1 cellular context compared by ENCODE assay signal in the genomic region with DNA sequence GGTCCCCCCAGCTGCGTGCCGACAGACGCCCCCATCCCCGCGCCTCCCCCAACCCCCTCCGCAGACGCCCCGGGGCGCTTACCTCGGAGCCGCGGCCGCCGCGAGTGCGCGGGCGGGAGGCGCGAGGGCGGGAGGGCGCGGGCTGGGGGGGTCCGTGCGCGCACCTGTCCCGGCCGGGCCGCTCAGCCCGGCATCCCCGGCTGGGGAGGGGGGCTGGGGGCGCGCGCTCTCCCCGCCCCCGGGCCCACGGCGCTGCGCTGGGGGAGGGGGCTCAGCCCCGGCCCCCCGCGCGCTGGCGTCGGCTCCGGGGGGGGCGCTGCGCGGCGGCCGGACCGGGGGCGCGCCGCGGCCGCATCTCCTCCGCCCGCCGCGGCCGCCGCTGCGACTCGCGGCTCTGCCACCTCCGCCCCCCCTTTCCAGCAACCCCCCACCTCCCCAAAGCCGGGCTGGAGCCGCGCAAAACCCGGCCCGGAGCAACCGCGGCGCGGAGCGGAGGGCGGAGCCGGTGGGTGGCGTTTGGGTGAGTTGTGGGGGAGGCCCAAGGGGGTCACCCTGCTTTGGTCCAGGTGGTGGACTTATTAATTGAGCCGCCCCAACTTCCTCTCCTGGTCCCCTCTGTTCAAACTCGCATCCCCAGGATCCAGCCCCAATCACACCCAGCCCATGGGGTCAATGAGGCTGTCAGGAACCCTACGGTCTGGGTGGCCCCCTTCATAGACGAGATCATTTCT.
TF ChIP-seq lines count a peak whose summit lies in the region.

No MANE protein-coding gene starts in this region.

TF ChIP-seq in K562, 482 proteins besides CTCF, POLR2A, EP300 and RAD21 (continues in another document):
- TF ChIP-seq, protein P1, sequence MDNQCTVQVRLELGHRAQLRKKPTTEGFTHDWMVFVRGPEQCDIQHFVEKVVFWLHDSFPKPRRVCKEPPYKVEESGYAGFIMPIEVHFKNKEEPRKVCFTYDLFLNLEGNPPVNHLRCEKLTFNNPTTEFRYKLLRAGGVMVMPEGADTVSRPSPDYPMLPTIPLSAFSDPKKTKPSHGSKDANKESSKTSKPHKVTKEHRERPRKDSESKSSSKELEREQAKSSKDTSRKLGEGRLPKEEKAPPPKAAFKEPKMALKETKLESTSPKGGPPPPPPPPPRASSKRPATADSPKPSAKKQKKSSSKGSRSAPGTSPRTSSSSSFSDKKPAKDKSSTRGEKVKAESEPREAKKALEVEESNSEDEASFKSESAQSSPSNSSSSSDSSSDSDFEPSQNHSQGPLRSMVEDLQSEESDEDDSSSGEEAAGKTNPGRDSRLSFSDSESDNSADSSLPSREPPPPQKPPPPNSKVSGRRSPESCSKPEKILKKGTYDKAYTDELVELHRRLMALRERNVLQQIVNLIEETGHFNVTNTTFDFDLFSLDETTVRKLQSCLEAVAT (IDR thresholded peaks at IDR 0.05): no peak
- TF ChIP-seq, protein P2, sequence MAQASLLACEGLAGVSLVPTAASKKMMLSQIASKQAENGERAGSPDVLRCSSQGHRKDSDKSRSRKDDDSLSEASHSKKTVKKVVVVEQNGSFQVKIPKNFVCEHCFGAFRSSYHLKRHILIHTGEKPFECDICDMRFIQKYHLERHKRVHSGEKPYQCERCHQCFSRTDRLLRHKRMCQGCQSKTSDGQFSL (CRISPR knock-in tag; IDR thresholded peaks at IDR 0.05): peak; percentile 75
- TF ChIP-seq, protein P2 (tag; IDR thresholded peaks at IDR 0.05): peak in 1 of 2 experiments; percentile 83; a peak in 2 of 4 replicates
- TF ChIP-seq YY1 (IDR thresholded peaks at IDR 0.05; ENCODE audit: borderline replicate concordance in 1 of 3, control insufficient read depth in 1 of 3, extremely low read depth in 1 of 3, insufficient read depth in 3 of 3, insufficient read length in 1 of 3, insufficient replicate concordance in 2 of 3, low read depth in 1 of 3, low read length in 2 of 3) (peak in 1 of 3 experiments; percentile 25), RCOR1 (IDR thresholded peaks at IDR 0.05; ENCODE audit: borderline replicate concordance in 1 of 2, low read depth in 2 of 2, low read length in 2 of 2) (0 out of 4 replicates have a peak, but pooled peaks of 1 of the 2 experiments have one; percentile 10), PTBP1 (IDR thresholded peaks at IDR 0.05; ENCODE audit: low read depth, low read length) (no peak), ZBTB7A (IDR thresholded peaks at IDR 0.05; ENCODE audit: borderline replicate concordance, control insufficient read depth, low read depth, low read length) (peak; percentile 80), TOE1 (IDR thresholded peaks at IDR 0.05; ENCODE audit: borderline replicate concordance) (peak; percentile 66; the same call in 1 of the 2 replicates), TOE1 (CRISPR knock-in tag; IDR thresholded peaks at IDR 0.05; ENCODE audit: borderline replicate concordance, low read depth) (no peak), RBM17 (IDR thresholded peaks at IDR 0.05; ENCODE audit: borderline replicate concordance, low read depth, low read length) (no peak), GABPA (tag; conservative IDR thresholded peaks at IDR 0.05; ENCODE audit: low read depth) (no peak), BCOR (IDR thresholded peaks at IDR 0.05) (peak; percentile 38; the same call in 1 of the 2 replicates), SMAD3 (CRISPR knock-in tag; conservative IDR thresholded peaks at IDR 0.05) (no peak), CBX3 (IDR thresholded peaks at IDR 0.05; ENCODE audit: borderline replicate concordance in 1 of 2, low read length in 2 of 2) (0 out of 3 replicates have a peak, but pooled peaks of 1 of the 2 experiments have one; percentile 39), MCM2 (IDR thresholded peaks at IDR 0.05; ENCODE audit: low read depth) (no peak), XRCC5 (IDR thresholded peaks at IDR 0.05; ENCODE audit: low read depth, low read length) (peak; percentile 59; the same call in 1 of the 2 replicates), ZNF143 (CRISPR knock-in tag; IDR thresholded peaks at IDR 0.05) (no peak), KLF13 (tag; IDR thresholded peaks at IDR 0.05; ENCODE audit: borderline replicate concordance, low read depth) (no peak), POLR2G (IDR thresholded peaks at IDR 0.05; ENCODE audit: low read depth, low read length) (peak; percentile 43; the same call in 1 of the 2 replicates), NEUROD1 (IDR thresholded peaks at IDR 0.05; ENCODE audit: borderline replicate concordance, low read depth, low read length, partially characterized antibody) (peak; percentile 96), FOXJ3 (CRISPR knock-in tag; IDR thresholded peaks at IDR 0.05) (no peak), NELFE (IDR thresholded peaks at IDR 0.05; ENCODE audit: insufficient read depth, insufficient read length) (no peak), MAZ (CRISPR knock-in tag; conservative IDR thresholded peaks at IDR 0.05 in 1 of 2, IDR thresholded peaks at IDR 0.05 in 1 of 2) (peak in 1 of 2 experiments; percentile 21; a peak in 1 of 4 replicates)
- TF ChIP-seq, protein P3, sequence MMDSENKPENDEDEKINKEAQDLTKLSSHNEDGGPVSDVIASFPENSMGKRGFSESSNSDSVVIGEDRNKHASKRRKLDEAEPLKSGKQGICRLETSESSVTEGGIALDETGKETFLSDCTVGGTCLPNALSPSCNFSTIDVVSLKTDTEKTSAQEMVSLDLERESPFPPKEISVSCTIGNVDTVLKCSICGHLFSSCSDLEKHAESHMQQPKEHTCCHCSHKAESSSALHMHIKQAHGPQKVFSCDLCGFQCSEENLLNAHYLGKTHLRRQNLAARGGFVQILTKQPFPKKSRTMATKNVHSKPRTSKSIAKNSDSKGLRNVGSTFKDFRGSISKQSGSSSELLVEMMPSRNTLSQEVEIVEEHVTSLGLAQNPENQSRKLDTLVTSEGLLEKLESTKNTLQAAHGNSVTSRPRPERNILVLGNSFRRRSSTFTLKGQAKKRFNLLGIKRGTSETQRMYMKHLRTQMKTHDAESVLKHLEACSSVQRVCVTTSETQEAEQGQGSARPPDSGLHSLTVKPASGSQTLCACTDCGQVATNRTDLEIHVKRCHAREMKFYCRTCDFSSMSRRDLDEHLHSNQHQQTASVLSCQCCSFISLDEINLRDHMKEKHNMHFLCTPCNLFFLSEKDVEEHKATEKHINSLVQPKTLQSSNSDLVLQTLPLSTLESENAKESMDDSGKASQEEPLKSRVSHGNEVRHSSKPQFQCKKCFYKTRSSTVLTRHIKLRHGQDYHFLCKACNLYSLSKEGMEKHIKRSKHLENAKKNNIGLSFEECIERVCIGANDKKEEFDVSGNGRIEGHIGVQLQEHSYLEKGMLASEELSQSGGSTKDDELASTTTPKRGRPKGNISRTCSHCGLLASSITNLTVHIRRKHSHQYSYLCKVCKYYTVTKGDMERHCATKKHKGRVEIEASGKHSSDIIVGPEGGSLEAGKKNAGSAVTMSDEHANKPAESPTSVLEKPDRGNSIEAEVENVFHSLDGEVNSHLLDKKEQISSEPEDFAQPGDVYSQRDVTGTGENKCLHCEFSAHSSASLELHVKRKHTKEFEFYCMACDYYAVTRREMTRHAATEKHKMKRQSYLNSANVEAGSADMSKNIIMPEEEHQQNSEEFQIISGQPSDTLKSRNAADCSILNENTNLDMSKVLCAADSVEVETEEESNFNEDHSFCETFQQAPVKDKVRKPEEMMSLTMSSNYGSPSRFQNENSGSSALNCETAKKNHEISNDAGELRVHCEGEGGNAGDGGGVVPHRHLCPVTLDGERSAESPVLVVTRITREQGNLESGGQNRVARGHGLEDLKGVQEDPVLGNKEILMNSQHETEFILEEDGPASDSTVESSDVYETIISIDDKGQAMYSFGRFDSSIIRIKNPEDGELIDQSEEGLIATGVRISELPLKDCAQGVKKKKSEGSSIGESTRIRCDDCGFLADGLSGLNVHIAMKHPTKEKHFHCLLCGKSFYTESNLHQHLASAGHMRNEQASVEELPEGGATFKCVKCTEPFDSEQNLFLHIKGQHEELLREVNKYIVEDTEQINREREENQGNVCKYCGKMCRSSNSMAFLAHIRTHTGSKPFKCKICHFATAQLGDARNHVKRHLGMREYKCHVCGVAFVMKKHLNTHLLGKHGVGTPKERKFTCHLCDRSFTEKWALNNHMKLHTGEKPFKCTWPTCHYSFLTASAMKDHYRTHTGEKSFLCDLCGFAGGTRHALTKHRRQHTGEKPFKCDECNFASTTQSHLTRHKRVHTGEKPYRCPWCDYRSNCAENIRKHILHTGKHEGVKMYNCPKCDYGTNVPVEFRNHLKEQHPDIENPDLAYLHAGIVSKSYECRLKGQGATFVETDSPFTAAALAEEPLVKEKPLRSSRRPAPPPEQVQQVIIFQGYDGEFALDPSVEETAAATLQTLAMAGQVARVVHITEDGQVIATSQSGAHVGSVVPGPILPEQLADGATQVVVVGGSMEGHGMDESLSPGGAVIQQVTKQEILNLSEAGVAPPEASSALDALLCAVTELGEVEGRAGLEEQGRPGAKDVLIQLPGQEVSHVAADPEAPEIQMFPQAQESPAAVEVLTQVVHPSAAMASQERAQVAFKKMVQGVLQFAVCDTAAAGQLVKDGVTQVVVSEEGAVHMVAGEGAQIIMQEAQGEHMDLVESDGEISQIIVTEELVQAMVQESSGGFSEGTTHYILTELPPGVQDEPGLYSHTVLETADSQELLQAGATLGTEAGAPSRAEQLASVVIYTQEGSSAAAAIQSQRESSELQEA (IDR thresholded peaks at IDR 0.05; ENCODE audit: low read depth): no peak
- TF ChIP-seq, protein P4, sequence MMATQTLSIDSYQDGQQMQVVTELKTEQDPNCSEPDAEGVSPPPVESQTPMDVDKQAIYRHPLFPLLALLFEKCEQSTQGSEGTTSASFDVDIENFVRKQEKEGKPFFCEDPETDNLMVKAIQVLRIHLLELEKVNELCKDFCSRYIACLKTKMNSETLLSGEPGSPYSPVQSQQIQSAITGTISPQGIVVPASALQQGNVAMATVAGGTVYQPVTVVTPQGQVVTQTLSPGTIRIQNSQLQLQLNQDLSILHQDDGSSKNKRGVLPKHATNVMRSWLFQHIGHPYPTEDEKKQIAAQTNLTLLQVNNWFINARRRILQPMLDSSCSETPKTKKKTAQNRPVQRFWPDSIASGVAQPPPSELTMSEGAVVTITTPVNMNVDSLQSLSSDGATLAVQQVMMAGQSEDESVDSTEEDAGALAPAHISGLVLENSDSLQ (IDR thresholded peaks at IDR 0.05): no peak
- TF ChIP-seq, protein P5, sequence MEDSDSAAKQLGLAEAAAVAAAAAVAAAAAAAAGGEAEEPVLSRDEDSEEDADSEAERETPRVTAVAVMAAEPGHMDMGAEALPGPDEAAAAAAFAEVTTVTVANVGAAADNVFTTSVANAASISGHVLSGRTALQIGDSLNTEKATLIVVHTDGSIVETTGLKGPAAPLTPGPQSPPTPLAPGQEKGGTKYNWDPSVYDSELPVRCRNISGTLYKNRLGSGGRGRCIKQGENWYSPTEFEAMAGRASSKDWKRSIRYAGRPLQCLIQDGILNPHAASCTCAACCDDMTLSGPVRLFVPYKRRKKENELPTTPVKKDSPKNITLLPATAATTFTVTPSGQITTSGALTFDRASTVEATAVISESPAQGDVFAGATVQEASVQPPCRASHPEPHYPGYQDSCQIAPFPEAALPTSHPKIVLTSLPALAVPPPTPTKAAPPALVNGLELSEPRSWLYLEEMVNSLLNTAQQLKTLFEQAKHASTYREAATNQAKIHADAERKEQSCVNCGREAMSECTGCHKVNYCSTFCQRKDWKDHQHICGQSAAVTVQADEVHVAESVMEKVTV (CRISPR knock-in tag; IDR thresholded peaks at IDR 0.05): no peak
- TF ChIP-seq, protein P6, sequence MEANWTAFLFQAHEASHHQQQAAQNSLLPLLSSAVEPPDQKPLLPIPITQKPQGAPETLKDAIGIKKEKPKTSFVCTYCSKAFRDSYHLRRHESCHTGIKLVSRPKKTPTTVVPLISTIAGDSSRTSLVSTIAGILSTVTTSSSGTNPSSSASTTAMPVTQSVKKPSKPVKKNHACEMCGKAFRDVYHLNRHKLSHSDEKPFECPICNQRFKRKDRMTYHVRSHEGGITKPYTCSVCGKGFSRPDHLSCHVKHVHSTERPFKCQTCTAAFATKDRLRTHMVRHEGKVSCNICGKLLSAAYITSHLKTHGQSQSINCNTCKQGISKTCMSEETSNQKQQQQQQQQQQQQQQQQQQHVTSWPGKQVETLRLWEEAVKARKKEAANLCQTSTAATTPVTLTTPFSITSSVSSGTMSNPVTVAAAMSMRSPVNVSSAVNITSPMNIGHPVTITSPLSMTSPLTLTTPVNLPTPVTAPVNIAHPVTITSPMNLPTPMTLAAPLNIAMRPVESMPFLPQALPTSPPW (CRISPR knock-in tag; IDR thresholded peaks at IDR 0.05): peak; percentile 92
- TF ChIP-seq, protein P7, sequence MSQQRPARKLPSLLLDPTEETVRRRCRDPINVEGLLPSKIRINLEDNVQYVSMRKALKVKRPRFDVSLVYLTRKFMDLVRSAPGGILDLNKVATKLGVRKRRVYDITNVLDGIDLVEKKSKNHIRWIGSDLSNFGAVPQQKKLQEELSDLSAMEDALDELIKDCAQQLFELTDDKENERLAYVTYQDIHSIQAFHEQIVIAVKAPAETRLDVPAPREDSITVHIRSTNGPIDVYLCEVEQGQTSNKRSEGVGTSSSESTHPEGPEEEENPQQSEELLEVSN (IDR thresholded peaks at IDR 0.05; ENCODE audit: borderline replicate concordance in 1 of 2, extremely low read depth in 1 of 2, insufficient read depth in 1 of 2, insufficient read length in 1 of 2, low read depth in 1 of 2, low read length in 1 of 2, poor library complexity in 1 of 2, severe bottlenecking in 1 of 2): peak in 1 of 2 experiments; percentile 71
- TF ChIP-seq, protein P8, sequence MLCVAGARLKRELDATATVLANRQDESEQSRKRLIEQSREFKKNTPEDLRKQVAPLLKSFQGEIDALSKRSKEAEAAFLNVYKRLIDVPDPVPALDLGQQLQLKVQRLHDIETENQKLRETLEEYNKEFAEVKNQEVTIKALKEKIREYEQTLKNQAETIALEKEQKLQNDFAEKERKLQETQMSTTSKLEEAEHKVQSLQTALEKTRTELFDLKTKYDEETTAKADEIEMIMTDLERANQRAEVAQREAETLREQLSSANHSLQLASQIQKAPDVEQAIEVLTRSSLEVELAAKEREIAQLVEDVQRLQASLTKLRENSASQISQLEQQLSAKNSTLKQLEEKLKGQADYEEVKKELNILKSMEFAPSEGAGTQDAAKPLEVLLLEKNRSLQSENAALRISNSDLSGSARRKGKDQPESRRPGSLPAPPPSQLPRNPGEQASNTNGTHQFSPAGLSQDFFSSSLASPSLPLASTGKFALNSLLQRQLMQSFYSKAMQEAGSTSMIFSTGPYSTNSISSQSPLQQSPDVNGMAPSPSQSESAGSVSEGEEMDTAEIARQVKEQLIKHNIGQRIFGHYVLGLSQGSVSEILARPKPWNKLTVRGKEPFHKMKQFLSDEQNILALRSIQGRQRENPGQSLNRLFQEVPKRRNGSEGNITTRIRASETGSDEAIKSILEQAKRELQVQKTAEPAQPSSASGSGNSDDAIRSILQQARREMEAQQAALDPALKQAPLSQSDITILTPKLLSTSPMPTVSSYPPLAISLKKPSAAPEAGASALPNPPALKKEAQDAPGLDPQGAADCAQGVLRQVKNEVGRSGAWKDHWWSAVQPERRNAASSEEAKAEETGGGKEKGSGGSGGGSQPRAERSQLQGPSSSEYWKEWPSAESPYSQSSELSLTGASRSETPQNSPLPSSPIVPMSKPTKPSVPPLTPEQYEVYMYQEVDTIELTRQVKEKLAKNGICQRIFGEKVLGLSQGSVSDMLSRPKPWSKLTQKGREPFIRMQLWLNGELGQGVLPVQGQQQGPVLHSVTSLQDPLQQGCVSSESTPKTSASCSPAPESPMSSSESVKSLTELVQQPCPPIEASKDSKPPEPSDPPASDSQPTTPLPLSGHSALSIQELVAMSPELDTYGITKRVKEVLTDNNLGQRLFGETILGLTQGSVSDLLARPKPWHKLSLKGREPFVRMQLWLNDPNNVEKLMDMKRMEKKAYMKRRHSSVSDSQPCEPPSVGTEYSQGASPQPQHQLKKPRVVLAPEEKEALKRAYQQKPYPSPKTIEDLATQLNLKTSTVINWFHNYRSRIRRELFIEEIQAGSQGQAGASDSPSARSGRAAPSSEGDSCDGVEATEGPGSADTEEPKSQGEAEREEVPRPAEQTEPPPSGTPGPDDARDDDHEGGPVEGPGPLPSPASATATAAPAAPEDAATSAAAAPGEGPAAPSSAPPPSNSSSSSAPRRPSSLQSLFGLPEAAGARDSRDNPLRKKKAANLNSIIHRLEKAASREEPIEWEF (CRISPR knock-in tag; IDR thresholded peaks at IDR 0.05): no peak
